ENCODE assay signal across 2 cellular contexts in genomic region chr1:246567258-246568235, GRCh38.
TF ChIP-seq lines count a peak whose summit lies in the region.

No MANE protein-coding gene starts in this region.

TF ChIP-seq in H1, 55 proteins besides CTCF, POLR2A, EP300 and RAD21:
- TF ChIP-seq FOSL1 (IDR thresholded peaks at IDR 0.05; ENCODE audit: insufficient read depth, low read depth, low read length) = no peak
- no peak for TF ChIP-seq CHD1 (IDR thresholded peaks at IDR 0.05; ENCODE audit: low read depth, low read length)
- no peak for TF ChIP-seq GTF2F1 (IDR thresholded peaks at IDR 0.05; ENCODE audit: borderline replicate concordance, low read depth, low read length)
- TF ChIP-seq TEAD4 (IDR thresholded peaks at IDR 0.05; ENCODE audit: low read depth, low read length) = no peak
- no peak for TF ChIP-seq RNF2 (IDR thresholded peaks at IDR 0.05; ENCODE audit: borderline replicate concordance, low read depth, low read length, missing control alignments, poor library complexity, severe bottlenecking)
- no peak for TF ChIP-seq SIN3A (conservative IDR thresholded peaks at IDR 0.05 in 1 of 2, IDR thresholded peaks at IDR 0.05 in 1 of 2; ENCODE audit: low read depth in 1 of 2, low read length in 2 of 2)
- TF ChIP-seq TAF7 (optimal IDR thresholded peaks at IDR 0.05; ENCODE audit: borderline replicate concordance, low read depth, low read length) = no peak
- TF ChIP-seq KDM5A (IDR thresholded peaks at IDR 0.05; ENCODE audit: low read length) = no peak
- no peak for TF ChIP-seq TAF1 (IDR thresholded peaks at IDR 0.05; ENCODE audit: low read depth, low read length)
- TF ChIP-seq ASH2L (IDR thresholded peaks at IDR 0.05; ENCODE audit: low read length) = no peak
- no peak for TF ChIP-seq SP4 (IDR thresholded peaks at IDR 0.05; ENCODE audit: low read length)
- TF ChIP-seq USF2 (IDR thresholded peaks at IDR 0.05; ENCODE audit: low read length) = no peak
- TF ChIP-seq GABPA (IDR thresholded peaks at IDR 0.05; ENCODE audit: borderline replicate concordance, insufficient read depth, low read length) = no peak
- no peak for TF ChIP-seq EZH2 (IDR thresholded peaks at IDR 0.05; ENCODE audit: low read depth, low read length, severe bottlenecking)
- no peak for TF ChIP-seq JUND (IDR thresholded peaks at IDR 0.05; ENCODE audit: low read length)
- no peak for TF ChIP-seq ATF2 (IDR thresholded peaks at IDR 0.05; ENCODE audit: low read length)

TF ChIP-seq in neural cell, 6 proteins besides CTCF, POLR2A, EP300 and RAD21:
- TF ChIP-seq REST (IDR thresholded peaks at IDR 0.05; ENCODE audit: borderline replicate concordance) (no peak), MXI1 (conservative IDR thresholded peaks at IDR 0.05; ENCODE audit: poor library complexity, severe bottlenecking) (no peak), EZH2 (IDR thresholded peaks at IDR 0.05; ENCODE audit: borderline replicate concordance, insufficient read depth, low read length, poor library complexity, severe bottlenecking) (no peak), SMC3 (conservative IDR thresholded peaks at IDR 0.05; ENCODE audit: poor library complexity) (no peak), TAF1 (IDR thresholded peaks at IDR 0.05; ENCODE audit: low read depth) (no peak), POLR2AphosphoS5 (IDR thresholded peaks at IDR 0.05) (no peak)
